ENCODE assay signal across 9 cellular contexts in the genomic region with DNA sequence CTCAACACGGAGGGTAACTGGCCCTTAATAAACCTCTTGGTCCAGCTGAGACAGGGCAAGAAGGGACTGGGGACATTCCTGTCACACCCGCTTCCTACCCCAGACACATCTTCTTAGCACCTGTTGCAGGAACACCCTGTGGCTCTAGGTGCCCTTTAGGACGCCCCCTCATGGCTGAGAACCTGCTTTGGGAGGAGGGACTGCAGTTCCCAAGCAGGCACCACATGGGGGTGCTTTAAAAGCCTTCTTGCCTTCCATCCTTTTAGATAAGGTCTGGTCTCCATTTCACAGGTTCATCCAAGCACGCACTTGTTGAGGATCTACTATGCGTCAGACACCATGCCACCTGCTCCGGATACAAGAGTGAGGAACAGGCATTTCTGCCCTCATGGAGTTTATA. TPM values are rescaled to one million over a fixed set of nuclear protein-coding genes. Genes with fewer than 3 reads are reported as not detected.
DNase-seq lines count a peak whose midpoint lies in the region; ATAC-seq and TF ChIP-seq lines count a peak whose summit lies in the region.
"Had no signal": no experiment of that assay in that cellular context is flagged by ENCODE, and none has a peak within 500 bp of the region (broad histone marks: within the 10 kb centered on the region; RNA-seq: fewer than 3 reads in every experiment).

No MANE protein-coding gene starts in this region.

- no peak overlapping the region for H3K4me2 ChIP-seq in OCI-LY3 (ENCODE audit: low read length)

- H3K4me1 ChIP-seq in OCI-LY3 (ENCODE audit: low read length), result peaks cover 3% of the 10 kb centered on the region

- no peak overlapping the region for H3K4me3 ChIP-seq in OCI-LY3 (ENCODE audit: low read length)
- H3K4me3 ChIP-seq in coronary artery, result no peak overlapping the region
- no peak overlapping the region for H3K4me3 ChIP-seq in lower leg skin (ENCODE audit: low read depth, poor library complexity, severe bottlenecking)

- H3K79me2 ChIP-seq in OCI-LY3 (ENCODE audit: low read length), result no peaks in the 10 kb centered on the region

- peak; percentile 67 for TF ChIP-seq CTCF in OCI-LY3 (IDR thresholded peaks at IDR 0.05; ENCODE audit: low read depth, low read length)
- no peak for TF ChIP-seq CTCF in coronary artery (IDR thresholded peaks at IDR 0.05)
- TF ChIP-seq CTCF in lower leg skin (IDR thresholded peaks at IDR 0.05), result no peak

- 67 to 83% methylated on average over 6 of the region's 6 CpGs for WGBS in lower leg skin, 2 donors

- no peaks in the 10 kb centered on the region for H4K20me1 ChIP-seq in OCI-LY3 (ENCODE audit: insufficient read depth, low read length)

- intact Hi-C loops in lower leg skin (cut with DNase I; ENCODE audit: low total_unique reads), result no loop called here

- no peak overlapping the region for H3K27ac ChIP-seq in OCI-LY3 (ENCODE audit: low read length)
- H3K27ac ChIP-seq in coronary artery, result no peak overlapping the region

- H3K9ac ChIP-seq in OCI-LY3 (ENCODE audit: low read length), result no peak overlapping the region

- no peak overlapping the region for H2AFZ ChIP-seq in OCI-LY3 (ENCODE audit: low read depth, low read length)

- H3K27me3 ChIP-seq in OCI-LY3 (ENCODE audit: low read depth, low read length), result no peaks in the 10 kb centered on the region

- ATAC-seq in HG03196 (IDR thresholded peaks at IDR 0.05; ENCODE audit: unreplicated experiment), result no peak

- DNase-seq in 8988T (peak; percentile 48), ELF-1 (ENCODE audit: low read depth, low spot score) (peak; percentile 58), dermis blood vessel endothelial cell (peak; percentile 61), coronary artery (ENCODE audit: low spot score) (no peak), lower leg skin (ENCODE audit: low spot score in 2 of 2) (no peak)
- no peak for DNase-seq in stimulated activated naive CD4-positive, alpha-beta T cell treated with Interleukin-2 at 50 U/mL for 16 hours (lab: John Stamatoyannopoulos, UW)
- DNase-seq: activated naive CD8-positive, alpha-beta T cell treated with anti-CD3 and anti-CD28 coated beads, Interleukin-2, amount 10 ng/mL, durations not matched to agents 7 days and 5 days had no signal

- no peaks in the 10 kb centered on the region for H3K9me3 ChIP-seq in OCI-LY3 (ENCODE audit: insufficient read depth, low read length)

- H3K36me3 ChIP-seq in OCI-LY3 (replicated peaks; ENCODE audit: low read depth, low read length), result peaks cover 27% of the 10 kb centered on the region

- TF ChIP-seq POLR2A in lower leg skin (IDR thresholded peaks at IDR 0.05), result no peak

RNA-seq across cellular contexts. Expression of gene NSFL1C, which starts 26.6 kb away (rescaled TPM):
- total RNA-seq in dermis blood vessel endothelial cell (28.8 and 39.6 TPM in 2 replicates), lower leg skin (10 to 100 TPM; 56.9 to 76.2 (median 63.5) TPM)

RNA-seq across cellular contexts. Expression of gene FKBP1A, which starts 47.2 kb away (rescaled TPM):
- total RNA-seq in dermis blood vessel endothelial cell, result 269 and 390 TPM in 2 replicates
- 100 to 1,000 TPM in 1 of 4 donors, 10 to 100 TPM in 3; 72.6 to 133 (median 87.5) TPM for total RNA-seq in lower leg skin

RNA-seq across cellular contexts. Expression of gene SIRPB2, which starts 51.2 kb away (rescaled TPM):
- total RNA-seq in dermis blood vessel endothelial cell, result 0.51 and 1.3 TPM in 2 replicates
- total RNA-seq in lower leg skin, result 1 to 10 TPM in 3 of 4 donors, under 1 TPM in 1; 0.79 to 6.4 (median 3.1) TPM
- total RNA-seq: activated naive CD8-positive, alpha-beta T cell treated with anti-CD3 and anti-CD28 coated beads, Interleukin-2, amount 10 ng/mL, durations not matched to agents 7 days and 5 days had no signal

Comparison
In these comparisons a context has a peak if more than half of its experiments do, and no peak if none do; other contexts are left out.
1. DNase-seq: peak in 8988T (single experiment), ELF-1 (single experiment) and dermis blood vessel endothelial cell (single experiment); none in coronary artery (single experiment), stimulated activated naive CD4-positive, alpha-beta T cell treated with Interleukin-2 at 50 U/mL for 16 hours (single experiment) and lower leg skin (0 of 2).